8 cellular contexts compared by ENCODE assay signal in the genomic region with DNA sequence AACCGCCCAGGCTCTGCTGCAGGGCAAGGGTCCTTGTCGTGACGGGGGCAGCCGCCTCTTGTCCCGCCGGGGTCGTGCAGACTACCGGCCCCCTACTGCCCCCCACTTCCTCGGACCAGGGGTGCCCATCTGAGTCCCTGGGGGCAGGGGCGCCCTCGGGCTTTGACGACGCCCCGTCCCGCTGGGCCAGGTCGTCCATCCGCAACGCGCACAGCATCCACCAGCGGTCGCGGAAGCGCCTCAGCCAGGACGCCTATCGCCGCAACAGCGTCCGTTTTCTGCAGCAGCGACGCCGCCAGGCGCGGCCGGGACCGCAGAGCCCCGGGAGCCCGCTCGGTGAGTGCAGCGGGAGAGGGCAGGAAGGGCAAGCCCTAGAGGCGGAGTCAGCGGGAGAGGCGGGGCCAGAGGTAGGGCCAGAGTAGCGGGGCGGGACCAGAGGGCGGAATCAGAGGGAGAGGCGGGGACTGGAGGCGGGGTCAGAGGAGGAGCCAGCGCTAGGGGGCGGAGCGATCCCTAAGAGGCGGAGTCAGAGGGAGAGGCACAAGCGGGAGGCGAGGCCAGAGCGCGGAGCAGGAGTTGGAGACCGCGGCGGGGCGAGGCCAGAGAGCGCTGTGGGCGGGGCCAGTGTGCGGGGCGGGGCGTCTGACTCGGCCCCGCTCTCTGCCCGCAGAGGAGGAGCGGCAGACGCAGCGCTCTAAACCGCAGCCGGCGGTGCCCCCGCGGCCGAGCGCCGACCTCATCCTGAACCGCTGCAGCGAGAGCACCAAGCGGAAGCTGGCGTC. TPM values are rescaled to one million over a fixed set of nuclear protein-coding genes. Genes with fewer than 3 reads are reported as not detected.
DNase-seq lines count a peak whose midpoint lies in the region; ATAC-seq and TF ChIP-seq lines count a peak whose summit lies in the region.
"Not testable (repeated sequence)": the region's sequence is repeated elsewhere in the genome, so short reads cannot be mapped to it uniquely, and the experiment has no call there.

No MANE protein-coding gene starts in this region.

- H3K9ac ChIP-seq in smooth muscle cell (ENCODE audit: low read depth) = not testable (repeated sequence)

- not testable (repeated sequence) for H3K4me1 ChIP-seq in smooth muscle cell (ENCODE audit: low read depth)

- not testable (repeated sequence) for DNase-seq in AG09309 (ENCODE audit: low read depth)
- DNase-seq in NCI-H460 (ENCODE audit: extremely low read depth, low read depth) (peak; percentile 87), brain pericyte (ENCODE audit: low read depth, low spot score) (peak; percentile 20), inferior parietal cortex (ENCODE audit: extremely low spot score) (peak; percentile 74), smooth muscle cell (lab: John Stamatoyannopoulos, UW; ENCODE audit: unreplicated experiment) (peak; percentile 70)
- DNase-seq in activated CD4-positive, CD25-positive, alpha-beta regulatory T cell treated with anti-CD3 and anti-CD28 coated beads, Interleukin-2, amount 50 U/mL, for 16 hours (ENCODE audit: low read depth, low spot score) = peak; percentile 87

- H3K27me3 ChIP-seq in smooth muscle cell (ENCODE audit: low read depth) = not testable (repeated sequence)

- peak overlapping the region; percentile 57 for H3K4me2 ChIP-seq in smooth muscle cell

- H3K27ac ChIP-seq in smooth muscle cell (ENCODE audit: low read depth) = not testable (repeated sequence)

- H3K79me2 ChIP-seq in smooth muscle cell (ENCODE audit: low read depth) = not testable (repeated sequence)

- H3K9me3 ChIP-seq in smooth muscle cell (replicated peaks; ENCODE audit: low read depth) = not testable (repeated sequence)

- H3K4me3 ChIP-seq in AG09309 (ENCODE audit: control insufficient read depth, low read depth, low read length) = peak overlapping the region; percentile 18
- not testable (repeated sequence) for H3K4me3 ChIP-seq in smooth muscle cell

- H3F3A ChIP-seq in smooth muscle cell (ENCODE audit: low read depth) = not testable (repeated sequence)

- TF ChIP-seq CTCF in AG09309 (IDR thresholded peaks at IDR 0.05; ENCODE audit: control insufficient read depth, insufficient read depth, low read depth, low read length, missing control alignments); smooth muscle cell (IDR thresholded peaks at IDR 0.05; ENCODE audit: borderline replicate concordance, insufficient read depth, poor library complexity, severe bottlenecking): not testable (repeated sequence)

- not testable (repeated sequence) for H2AFZ ChIP-seq in smooth muscle cell (ENCODE audit: low read depth)

- H4K20me1 ChIP-seq in smooth muscle cell (ENCODE audit: low read depth) = not testable (repeated sequence)

- not testable (repeated sequence) for H3K36me3 ChIP-seq in smooth muscle cell (ENCODE audit: low read depth)

- WGBS in smooth muscle cell (ENCODE audit: low lambda C conversion rate) = 0% methylated on average over 5 of the region's 82 CpGs

- ATAC-seq in GM19455 (IDR thresholded peaks at IDR 0.05; ENCODE audit: unreplicated experiment) (peak; percentile 89), HG03442 (IDR thresholded peaks at IDR 0.05; ENCODE audit: unreplicated experiment) (peak; percentile 88)

RNA-seq across cellular contexts. Expression of gene NCF1, which starts 14.7 kb away (rescaled TPM):
- not detected in 2 replicates for total RNA-seq in NCI-H460 (2014; rRNA removed; shearing (Covaris generic))
- not detected in 2 replicates for polyA plus RNA-seq in NCI-H460 (2014; cell fraction: nucleus; rRNA removed)
- total RNA-seq in smooth muscle cell = 0.54 TPM in 1 of 2 replicates, not detected in the other
- polyA plus RNA-seq in smooth muscle cell = 0.44 and 0.90 TPM in 2 replicates
